2 cellular contexts compared by ENCODE assay signal in genomic region chr17:61429831-61430230, GRCh38. TPM values are rescaled to one million over a fixed set of nuclear protein-coding genes. Genes with fewer than 3 reads are reported as not detected.
"Had no signal": no experiment of that assay in that cellular context is flagged by ENCODE, and none has a peak within 500 bp of the region (broad histone marks: within the 10 kb centered on the region; RNA-seq: fewer than 3 reads in every experiment).

No MANE protein-coding gene starts in this region.

RNA-seq across cellular contexts. Expression of gene TBX4, which starts 22.4 kb away (rescaled TPM):
- total RNA-seq: LHCN-M2, MCF 10A had no signal
